1 cellular context compared by ENCODE assay signal in genomic region chr6:88969255-88969654, GRCh38.
A peak's percentile ranks its signal among the peaks of the same experiment; 100 is the strongest.
TF ChIP-seq lines count a peak whose summit lies in the region.
"Not testable (repeated sequence)": the region's sequence is repeated elsewhere in the genome, so short reads cannot be mapped to it uniquely, and the experiment has no call there.

No MANE protein-coding gene starts in this region.

TF ChIP-seq in HepG2, 621 proteins besides CTCF, POLR2A, EP300 and RAD21 (continued from another document):
- TF ChIP-seq NR2C2 (CRISPR knock-in tag; IDR thresholded peaks at IDR 0.05; ENCODE audit: borderline replicate concordance) = peak; percentile 68
- TF ChIP-seq HOXA3 (CRISPR knock-in tag; IDR thresholded peaks at IDR 0.05) = peak; percentile 23; the same call in 1 of the 2 replicates
- TF ChIP-seq ZNF331 (CRISPR knock-in tag; IDR thresholded peaks at IDR 0.05) = 0 out of 2 replicates have a peak, but pooled peaks have one; percentile 21
- not testable (repeated sequence) for TF ChIP-seq SOX13 (IDR thresholded peaks at IDR 0.05); FOXP1 (IDR thresholded peaks at IDR 0.05); NR2F6 (CRISPR knock-in tag; IDR thresholded peaks at IDR 0.05)
- peak in 1 of 2 experiments; percentile 81; a peak in 2 of 4 replicates for TF ChIP-seq SOX13 (CRISPR knock-in tag; conservative IDR thresholded peaks at IDR 0.05 in 1 of 2, IDR thresholded peaks at IDR 0.05 in 1 of 2)
- peak; percentile 71 for TF ChIP-seq TCF7 (IDR thresholded peaks at IDR 0.05; ENCODE audit: low read depth)
- TF ChIP-seq NCOR1 (IDR thresholded peaks at IDR 0.05; ENCODE audit: borderline replicate concordance, low read length) = peak; percentile 55; the same call in 1 of the 2 replicates
- peak; percentile 67 for TF ChIP-seq FOXP1 (CRISPR knock-in tag; IDR thresholded peaks at IDR 0.05)
- TF ChIP-seq NFIC (IDR thresholded peaks at IDR 0.05; ENCODE audit: low read length) = peak; percentile 45; the same call in 1 of the 2 replicates
- TF ChIP-seq FOXA3 (CRISPR knock-in tag; IDR thresholded peaks at IDR 0.05) = peak; percentile 57
- TF ChIP-seq ISL2 (CRISPR knock-in tag; IDR thresholded peaks at IDR 0.05) = peak; percentile 78
- TF ChIP-seq KLF12 (CRISPR knock-in tag; IDR thresholded peaks at IDR 0.05; ENCODE audit: borderline replicate concordance) = peak; percentile 35; the same call in 1 of the 2 replicates
- peak; percentile 81; the same call in 1 of the 2 replicates for TF ChIP-seq HMG20A (CRISPR knock-in tag; IDR thresholded peaks at IDR 0.05; ENCODE audit: borderline replicate concordance)
- TF ChIP-seq HNF4G (IDR thresholded peaks at IDR 0.05; ENCODE audit: borderline replicate concordance, low read depth, low read length) = peak; percentile 81
- peak; percentile 71; the same call in 1 of the 2 replicates for TF ChIP-seq HNF4G (CRISPR knock-in tag; IDR thresholded peaks at IDR 0.05; ENCODE audit: borderline replicate concordance, low read depth)
- TF ChIP-seq KLF16 (CRISPR knock-in tag; IDR thresholded peaks at IDR 0.05) = peak in 1 of 2 experiments; percentile 13; a peak in 1 of 4 replicates
- TF ChIP-seq FOXK2 (IDR thresholded peaks at IDR 0.05) = 0 out of 2 replicates have a peak, but pooled peaks have one; percentile 12
- TF ChIP-seq TFAP4 (IDR thresholded peaks at IDR 0.05; ENCODE audit: borderline replicate concordance, low read depth) = peak; percentile 76
- peak; percentile 86 for TF ChIP-seq NR2F2 (IDR thresholded peaks at IDR 0.05; ENCODE audit: borderline replicate concordance, low read depth)
- peak; percentile 22; the same call in 1 of the 2 replicates for TF ChIP-seq ZNF772 (CRISPR knock-in tag; IDR thresholded peaks at IDR 0.05)
- peak; percentile 31; the same call in 1 of the 2 replicates for TF ChIP-seq KDM6A (CRISPR knock-in tag; IDR thresholded peaks at IDR 0.05; ENCODE audit: low read depth)
- peak; percentile 59; the same call in 1 of the 2 replicates for TF ChIP-seq AHDC1 (CRISPR knock-in tag; IDR thresholded peaks at IDR 0.05; ENCODE audit: borderline replicate concordance)
- peak; percentile 81 to 91; a peak in 3 of 4 replicates for TF ChIP-seq NR2F1 (CRISPR knock-in tag; IDR thresholded peaks at IDR 0.05)
- 0 out of 2 replicates have a peak, but pooled peaks have one; percentile 21 for TF ChIP-seq KAT8 (CRISPR knock-in tag; IDR thresholded peaks at IDR 0.05)
- peak; percentile 50; the same call in 1 of the 2 replicates for TF ChIP-seq BCL6 (CRISPR knock-in tag; IDR thresholded peaks at IDR 0.05)
- peak; percentile 49; the same call in 1 of the 2 replicates for TF ChIP-seq MEF2D (CRISPR knock-in tag; IDR thresholded peaks at IDR 0.05)
- TF ChIP-seq ZNF503 (CRISPR knock-in tag; IDR thresholded peaks at IDR 0.05) = peak; percentile 29; the same call in 1 of the 2 replicates
- TF ChIP-seq RARA (CRISPR knock-in tag; IDR thresholded peaks at IDR 0.05) = peak; percentile 80
- TF ChIP-seq POGZ (CRISPR knock-in tag; IDR thresholded peaks at IDR 0.05) = peak; percentile 83
- TF ChIP-seq ESRRA (CRISPR knock-in tag; IDR thresholded peaks at IDR 0.05; ENCODE audit: low read depth) = 0 out of 2 replicates have a peak, but pooled peaks have one; percentile 48
- 0 out of 2 replicates have a peak, but pooled peaks have one; percentile 38 for TF ChIP-seq PATZ1 (CRISPR knock-in tag; IDR thresholded peaks at IDR 0.05)
- peak; percentile 65; the same call in 1 of the 2 replicates for TF ChIP-seq RCOR2 (CRISPR knock-in tag; IDR thresholded peaks at IDR 0.05)
- TF ChIP-seq NR2F6 (IDR thresholded peaks at IDR 0.05) = peak; percentile 80
- peak; percentile 95 for TF ChIP-seq TFE3 (CRISPR knock-in tag; IDR thresholded peaks at IDR 0.05)
- peak; percentile 37; the same call in 1 of the 2 replicates for TF ChIP-seq HMG20B (CRISPR knock-in tag; conservative IDR thresholded peaks at IDR 0.05)
